Comparison of ENCODE assay signal across 1 cellular context in genomic region chr1:150257624-150258274, GRCh38.
TF ChIP-seq lines count a peak whose summit lies in the region.

CA14 (plus strand) TSS chr1:150257774; CDS start chr1:150258129, 355 bp downstream.

TF ChIP-seq in K562, 482 proteins besides CTCF, POLR2A, EP300 and RAD21 (continued from another document):
- TF ChIP-seq, protein P1, sequence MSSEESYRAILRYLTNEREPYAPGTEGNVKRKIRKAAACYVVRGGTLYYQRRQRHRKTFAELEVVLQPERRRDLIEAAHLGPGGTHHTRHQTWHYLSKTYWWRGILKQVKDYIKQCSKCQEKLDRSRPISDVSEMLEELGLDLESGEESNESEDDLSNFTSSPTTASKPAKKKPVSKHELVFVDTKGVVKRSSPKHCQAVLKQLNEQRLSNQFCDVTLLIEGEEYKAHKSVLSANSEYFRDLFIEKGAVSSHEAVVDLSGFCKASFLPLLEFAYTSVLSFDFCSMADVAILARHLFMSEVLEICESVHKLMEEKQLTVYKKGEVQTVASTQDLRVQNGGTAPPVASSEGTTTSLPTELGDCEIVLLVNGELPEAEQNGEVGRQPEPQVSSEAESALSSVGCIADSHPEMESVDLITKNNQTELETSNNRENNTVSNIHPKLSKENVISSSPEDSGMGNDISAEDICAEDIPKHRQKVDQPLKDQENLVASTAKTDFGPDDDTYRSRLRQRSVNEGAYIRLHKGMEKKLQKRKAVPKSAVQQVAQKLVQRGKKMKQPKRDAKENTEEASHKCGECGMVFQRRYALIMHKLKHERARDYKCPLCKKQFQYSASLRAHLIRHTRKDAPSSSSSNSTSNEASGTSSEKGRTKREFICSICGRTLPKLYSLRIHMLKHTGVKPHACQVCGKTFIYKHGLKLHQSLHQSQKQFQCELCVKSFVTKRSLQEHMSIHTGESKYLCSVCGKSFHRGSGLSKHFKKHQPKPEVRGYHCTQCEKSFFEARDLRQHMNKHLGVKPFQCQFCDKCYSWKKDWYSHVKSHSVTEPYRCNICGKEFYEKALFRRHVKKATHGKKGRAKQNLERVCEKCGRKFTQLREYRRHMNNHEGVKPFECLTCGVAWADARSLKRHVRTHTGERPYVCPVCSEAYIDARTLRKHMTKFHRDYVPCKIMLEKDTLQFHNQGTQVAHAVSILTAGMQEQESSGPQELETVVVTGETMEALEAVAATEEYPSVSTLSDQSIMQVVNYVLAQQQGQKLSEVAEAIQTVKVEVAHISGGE (CRISPR knock-in tag; IDR thresholded peaks at IDR 0.05): no peak
